Comparison of ENCODE assay signal across 8 cellular contexts in genomic region chr15:68930268-68931022, GRCh38. TPM values are rescaled to one million over a fixed set of nuclear protein-coding genes. Genes with fewer than 3 reads are reported as not detected.
A peak's percentile ranks its signal among the peaks of the same experiment; 100 is the strongest.
DNase-seq lines count a peak whose midpoint lies in the region; ATAC-seq lines count a peak whose summit lies in the region.

TSS of gene SPESP1 (plus strand) at chr15:68930525. CDS start at chr15:68930654, 129 bp downstream.

- ATAC-seq in naive thymus-derived CD8-positive, alpha-beta T cell, result peak; percentile 74 to 89
- no peak for ATAC-seq in GM19455 (IDR thresholded peaks at IDR 0.05; ENCODE audit: unreplicated experiment)

- POLR2A ChIA-PET in CD4-positive, alpha-beta memory T cell (lab: Charles Lee; ENCODE audit: partially characterized antibody), result no interaction called here
- POLR2A ChIA-PET in activated CD4-positive, alpha-beta T cell treated with anti-CD3 and anti-CD28 coated beads, Interleukin-2, amount 10 ng/mL, durations not matched to agents 7 days and 5 days (lab: Charles Lee), result no interaction called here
- POLR2A ChIA-PET in naive thymus-derived CD8-positive, alpha-beta T cell (lab: Charles Lee), result no interaction called here

- H3K4me1 Mint-ChIP-seq in CD4-positive, alpha-beta memory T cell, result no peaks in the 10 kb centered on the region
- H3K4me1 Mint-ChIP-seq in activated CD4-positive, alpha-beta T cell treated with anti-CD3 and anti-CD28 coated beads, Interleukin-2, amount 10 ng/mL, durations not matched to agents 7 days and 5 days, result no peaks in the 10 kb centered on the region
- H3K4me1 Mint-ChIP-seq in naive thymus-derived CD8-positive, alpha-beta T cell, result peaks cover 0 to 2% (median 0%) of the 10 kb centered on the region in 4 donors

- peak within 1 kb of the TSS in 2 of 8 donors; percentile 15 to 17 for H3K4me3 Mint-ChIP-seq in CD4-positive, alpha-beta memory T cell
- peak within 1 kb of the TSS; percentile 27 for H3K4me3 Mint-ChIP-seq in activated CD4-positive, alpha-beta T cell treated with anti-CD3 and anti-CD28 coated beads, Interleukin-2, amount 10 ng/mL, durations not matched to agents 7 days and 5 days
- H3K4me3 Mint-ChIP-seq in naive thymus-derived CD8-positive, alpha-beta T cell, result peak within 1 kb of the TSS in 8 of 10 donors; percentile 28 to 72 (median 40)

- no peaks in the 10 kb centered on the region for H3K4me1 ChIP-seq in CD4-positive, alpha-beta memory T cell (ENCODE audit: insufficient read depth, low read length)
- no peaks in the 10 kb centered on the region for H3K4me1 ChIP-seq in effector memory CD4-positive, alpha-beta T cell (ENCODE audit: control insufficient read depth, insufficient read depth, low read length, poor library complexity, severe bottlenecking)
- H3K4me1 ChIP-seq in subcutaneous abdominal adipose tissue (ENCODE audit: control insufficient read depth in 5 of 5, insufficient read depth in 5 of 5, low read length in 5 of 5), result peaks cover 0 to 6% (median 0%) of the 10 kb centered on the region in 5 donors

- H3K27ac ChIP-seq in CD4-positive, alpha-beta memory T cell (ENCODE audit: low read depth, low read length), result no peak within 1 kb of the TSS
- H3K27ac ChIP-seq in effector memory CD4-positive, alpha-beta T cell (ENCODE audit: insufficient read depth, low read length, poor library complexity, severe bottlenecking), result no peak within 1 kb of the TSS
- no peak within 1 kb of the TSS for H3K27ac ChIP-seq in subcutaneous abdominal adipose tissue (ENCODE audit: low read depth, low read length)

- no peaks in the 10 kb centered on the region for H3K9me3 Mint-ChIP-seq in CD4-positive, alpha-beta memory T cell
- H3K9me3 Mint-ChIP-seq in activated CD4-positive, alpha-beta T cell treated with anti-CD3 and anti-CD28 coated beads, Interleukin-2, amount 10 ng/mL, durations not matched to agents 7 days and 5 days, result peaks cover 3% of the 10 kb centered on the region
- no peaks in the 10 kb centered on the region for H3K9me3 Mint-ChIP-seq in naive thymus-derived CD8-positive, alpha-beta T cell

- CTCF ChIA-PET in CD4-positive, alpha-beta memory T cell (lab: Charles Lee; ENCODE audit: partially characterized antibody), result interaction anchor here (1.7 kb wide), 1 partner anchor 381 kb away, joined by 5 read pairs; no protein-coding TSS in a partner anchor
- CTCF ChIA-PET in activated CD4-positive, alpha-beta T cell treated with anti-CD3 and anti-CD28 coated beads, Interleukin-2, amount 10 ng/mL, durations not matched to agents 7 days and 5 days (lab: Charles Lee), result no interaction called here

- H3K27ac Mint-ChIP-seq in CD4-positive, alpha-beta memory T cell, result no peak within 1 kb of the TSS
- H3K27ac Mint-ChIP-seq in activated CD4-positive, alpha-beta T cell treated with anti-CD3 and anti-CD28 coated beads, Interleukin-2, amount 10 ng/mL, durations not matched to agents 7 days and 5 days, result no peak within 1 kb of the TSS
- H3K27ac Mint-ChIP-seq in naive thymus-derived CD8-positive, alpha-beta T cell, result peak within 1 kb of the TSS in 2 of 10 donors; percentile 33 to 63

- no peaks in the 10 kb centered on the region for H3K36me3 Mint-ChIP-seq in CD4-positive, alpha-beta memory T cell
- H3K36me3 Mint-ChIP-seq in activated CD4-positive, alpha-beta T cell treated with anti-CD3 and anti-CD28 coated beads, Interleukin-2, amount 10 ng/mL, durations not matched to agents 7 days and 5 days (ENCODE audit: low read depth), result no peaks in the 10 kb centered on the region
- H3K36me3 Mint-ChIP-seq in naive thymus-derived CD8-positive, alpha-beta T cell, result no peaks in the 10 kb centered on the region

- H3K27me3 Mint-ChIP-seq in CD4-positive, alpha-beta memory T cell, result peaks cover 11 to 17% of the 10 kb centered on the region in 2 donors
- H3K27me3 Mint-ChIP-seq in activated CD4-positive, alpha-beta T cell treated with anti-CD3 and anti-CD28 coated beads, Interleukin-2, amount 10 ng/mL, durations not matched to agents 7 days and 5 days, result peaks cover 17% of the 10 kb centered on the region
- H3K27me3 Mint-ChIP-seq in naive thymus-derived CD8-positive, alpha-beta T cell, result peaks cover 4 to 21% (median 14%) of the 10 kb centered on the region in 5 donors

- peak; percentile 3 to 41 (median 26) for DNase-seq in CD4-positive, alpha-beta memory T cell
- DNase-seq in activated CD4-positive, alpha-beta T cell treated with anti-CD3 and anti-CD28 coated beads, Interleukin-2, amount 10 ng/mL, durations not matched to agents 7 days and 5 days, result peak; percentile 38
- peak; percentile 10 to 51 (median 25) for DNase-seq in effector memory CD4-positive, alpha-beta T cell
- DNase-seq in naive thymus-derived CD8-positive, alpha-beta T cell, result peak in 9 of 10 donors; percentile 5 to 79 (median 31)
- DNase-seq in GF-D8 (lab: John Stamatoyannopoulos, UW), result no peak
- DNase-seq in COLO668 (lab: John Stamatoyannopoulos, UW; ENCODE audit: unreplicated experiment), result no peak

- intact Hi-C loops in CD4-positive, alpha-beta memory T cell (cut with micrococcal nuclease), result no loop called here

- no peaks in the 10 kb centered on the region for H3K9me3 ChIP-seq in CD4-positive, alpha-beta memory T cell (ENCODE audit: control insufficient read depth in 1 of 2, low read length in 2 of 2)
- H3K9me3 ChIP-seq in effector memory CD4-positive, alpha-beta T cell (ENCODE audit: control insufficient read depth, low read length), result no peaks in the 10 kb centered on the region
- no peaks in the 10 kb centered on the region for H3K9me3 ChIP-seq in subcutaneous abdominal adipose tissue (ENCODE audit: control insufficient read depth in 5 of 5, low read length in 5 of 5)

- H3K27me3 ChIP-seq in CD4-positive, alpha-beta memory T cell (ENCODE audit: insufficient read depth, low read length), result no peaks in the 10 kb centered on the region
- H3K27me3 ChIP-seq in effector memory CD4-positive, alpha-beta T cell (replicated peaks; ENCODE audit: control insufficient read depth, insufficient read depth, low read length, poor library complexity, severe bottlenecking), result no peaks in the 10 kb centered on the region
- H3K27me3 ChIP-seq in subcutaneous abdominal adipose tissue (ENCODE audit: control insufficient read depth in 5 of 5, insufficient read depth in 4 of 5, low read length in 5 of 5), result no peaks in the 10 kb centered on the region

- H3K9ac ChIP-seq in subcutaneous abdominal adipose tissue (ENCODE audit: low read length in 5 of 5), result peak within 1 kb of the TSS in 3 of 5 donors; percentile 16 to 64 (median 64)

- no peak within 1 kb of the TSS for H3K4me3 ChIP-seq in CD4-positive, alpha-beta memory T cell (ENCODE audit: low read length in 2 of 2)
- peak within 1 kb of the TSS; percentile 32 for H3K4me3 ChIP-seq in effector memory CD4-positive, alpha-beta T cell (ENCODE audit: insufficient read depth, low read depth, low read length, poor library complexity, severe bottlenecking)
- H3K4me3 ChIP-seq in subcutaneous abdominal adipose tissue (ENCODE audit: low read depth in 1 of 5, low read length in 5 of 5), result peak within 1 kb of the TSS; percentile 42 to 63 (median 54)

- no peaks in the 10 kb centered on the region for H3K36me3 ChIP-seq in CD4-positive, alpha-beta memory T cell (ENCODE audit: insufficient read depth, low read length)
- no peaks in the 10 kb centered on the region for H3K36me3 ChIP-seq in effector memory CD4-positive, alpha-beta T cell (ENCODE audit: control insufficient read depth, insufficient read depth, low read length)
- no peaks in the 10 kb centered on the region for H3K36me3 ChIP-seq in subcutaneous abdominal adipose tissue (ENCODE audit: control insufficient read depth in 5 of 5, insufficient read depth in 5 of 5, low read length in 5 of 5)

RNA-seq across cellular contexts. Expression of gene SPESP1, which starts in this region (rescaled TPM):
- under 1 TPM; 0.61 to 0.67 TPM for total RNA-seq in CD4-positive, alpha-beta memory T cell
- polyA plus RNA-seq in CD4-positive, alpha-beta memory T cell, result under 1 TPM; 0.53 to 0.80 TPM
- total RNA-seq in activated CD4-positive, alpha-beta T cell treated with anti-CD3 and anti-CD28 coated beads, Interleukin-2, amount 10 ng/mL, durations not matched to agents 7 days and 5 days, result under 1 TPM; 0.23 to 0.50 TPM
- under 1 TPM; 0.60 to 0.69 TPM for total RNA-seq in naive thymus-derived CD8-positive, alpha-beta T cell
- under 1 TPM; 0.36 to 0.94 (median 0.80) TPM for polyA plus RNA-seq in naive thymus-derived CD8-positive, alpha-beta T cell

Comparison
In these comparisons a context has a peak if more than half of its experiments do, and no peak if none do; other contexts are left out.
1. Peak in DNase-seq in CD4-positive, alpha-beta memory T cell; RNA of the gene not detected or under 1 TPM.
2. Peak in DNase-seq in activated CD4-positive, alpha-beta T cell treated with anti-CD3 and anti-CD28 coated beads, Interleukin-2, amount 10 ng/mL, durations not matched to agents 7 days and 5 days; RNA of the gene not detected or under 1 TPM.
3. Peak in DNase-seq and ATAC-seq in naive thymus-derived CD8-positive, alpha-beta T cell; RNA of the gene not detected or under 1 TPM.
4. DNase-seq: peak in effector memory CD4-positive, alpha-beta T cell (3 of 3); none in GF-D8 (single experiment) and COLO668 (single experiment).
5. H3K4me3 ChIP-seq: peak in effector memory CD4-positive, alpha-beta T cell (single experiment) and subcutaneous abdominal adipose tissue (5 of 5); none in CD4-positive, alpha-beta memory T cell (0 of 2).